ENCODE assay signal across 11 cellular contexts in the genomic region with DNA sequence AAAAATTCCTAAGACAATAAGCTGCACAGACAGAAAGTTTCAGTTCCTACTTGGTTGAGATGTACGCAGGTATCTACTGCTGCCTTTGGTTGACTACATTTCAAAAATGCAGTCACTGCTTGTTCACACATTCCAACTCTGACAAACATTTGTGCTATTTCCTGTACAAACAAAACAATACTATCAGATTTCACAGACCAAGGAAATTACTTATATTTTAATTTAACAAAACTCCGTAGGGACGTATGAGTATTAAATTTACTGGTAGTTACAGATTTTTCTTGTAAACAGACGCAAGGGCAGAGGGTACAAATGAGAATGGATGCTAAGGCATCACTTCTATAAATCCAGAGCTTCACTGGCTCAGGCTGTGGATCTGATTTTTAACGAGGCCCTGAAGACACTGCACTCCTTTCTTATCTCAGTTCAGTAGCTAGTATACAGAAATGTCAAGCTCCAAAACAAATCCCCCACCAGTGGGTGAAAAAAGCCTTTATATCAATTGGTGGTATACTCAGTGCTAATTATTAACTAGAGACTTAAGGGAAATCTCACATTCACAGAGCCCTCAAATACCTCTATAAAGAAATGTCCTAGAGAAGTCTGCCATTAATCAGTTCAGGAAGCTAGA. TPM values are rescaled to one million over a fixed set of nuclear protein-coding genes. Genes with fewer than 3 reads are reported as not detected.
DNase-seq lines count a peak whose midpoint lies in the region; ATAC-seq, FAIRE-seq and TF ChIP-seq lines count a peak whose summit lies in the region.
"Had no signal": no experiment of that assay in that cellular context is flagged by ENCODE, and none has a peak within 500 bp of the region (broad histone marks: within the 10 kb centered on the region; RNA-seq: fewer than 3 reads in every experiment).

No MANE protein-coding gene starts in this region.

- H3K36me3 Mint-ChIP-seq in activated CD8-positive, alpha-beta memory T cell treated with anti-CD3 and anti-CD28 coated beads, Interleukin-2, amount 10 ng/mL, durations not matched to agents 7 days and 5 days: peaks cover 24% of the 10 kb centered on the region
- H3K36me3 Mint-ChIP-seq in immature natural killer cell: peaks cover 44 to 53% (median 45%) of the 10 kb centered on the region in 3 donors

- POLR2A ChIA-PET in A549 (lab: Yijun Ruan, JAX): interaction anchor here (1.2 kb wide), 2 partner anchors 32 to 57 kb away, joined by 3 to 5 read pairs; partner anchors contain the start of genes TTC32 and WDR35

- H3K27me3 ChIP-seq in ovary: no peaks in the 10 kb centered on the region

- ATAC-seq in A549: peak; percentile 92 to 96
- ATAC-seq in GM19468 (IDR thresholded peaks at IDR 0.05; ENCODE audit: extremely low read depth, unreplicated experiment): peak; percentile 21
- ATAC-seq in activated CD8-positive, alpha-beta memory T cell treated with anti-CD3 and anti-CD28 coated beads, Interleukin-2, amount 10 ng/mL, durations not matched to agents 7 days and 5 days: no peak

- no peak for TF ChIP-seq RAD21 in A549 (conservative IDR thresholded peaks at IDR 0.05 in 1 of 2, IDR thresholded peaks at IDR 0.05 in 1 of 2)

- H3K4me1 ChIP-seq in A549 (peaks cover 32% of the 10 kb centered on the region), ovary (ENCODE audit: insufficient read depth) (no peaks in the 10 kb centered on the region)

- H3K9me3 ChIP-seq in A549 (no peaks in the 10 kb centered on the region), ovary (no peaks in the 10 kb centered on the region)

- FAIRE-seq in A549 (lab: Jason Lieb, UNC): peak; percentile 97

- 0% methylated on average over 5 of the region's 5 CpGs for WGBS in A549 (ENCODE audit: missing lambda C conversion rate)
- 27 to 39% (median 27%) methylated on average over 5 of the region's 5 CpGs for WGBS in ovary, 3 donors

- peaks cover 4% of the 10 kb centered on the region for H3K4me1 Mint-ChIP-seq in activated CD8-positive, alpha-beta memory T cell treated with anti-CD3 and anti-CD28 coated beads, Interleukin-2, amount 10 ng/mL, durations not matched to agents 7 days and 5 days
- H3K4me1 Mint-ChIP-seq in immature natural killer cell: no peaks in the 10 kb centered on the region
- H3K4me1 Mint-ChIP-seq: CD4-positive, CD25-positive, alpha-beta regulatory T cell had no signal

- H3K36me3 ChIP-seq in ovary: no peaks in the 10 kb centered on the region

- H3K27ac ChIP-seq in A549 (peak overlapping the region; percentile 76 to 88), epithelial cell of prostate (peak overlapping the region; percentile 96), ovary (no peak overlapping the region)

- H3K4me3 Mint-ChIP-seq in activated CD8-positive, alpha-beta memory T cell treated with anti-CD3 and anti-CD28 coated beads, Interleukin-2, amount 10 ng/mL, durations not matched to agents 7 days and 5 days: no peak overlapping the region
- H3K4me3 Mint-ChIP-seq in immature natural killer cell: no peak overlapping the region
- H3K4me3 Mint-ChIP-seq: CD4-positive, CD25-positive, alpha-beta regulatory T cell had no signal

- DNase-seq in A549 (ENCODE audit: low read depth in 1 of 2, low spot score in 1 of 2) (peak; percentile 64 to 88), HT1080 (ENCODE audit: low read depth) (peak; percentile 79), epithelial cell of prostate (ENCODE audit: low read depth, low spot score) (peak; percentile 37), ovary (no peak), immature natural killer cell (no peak)
- no peak for DNase-seq in stimulated activated CD4-positive, alpha-beta T cell treated with anti-CD3 and anti-CD28 coated beads, Interleukin-2, amount 100 ng/mL, for 24 hours
- DNase-seq in activated CD8-positive, alpha-beta memory T cell treated with anti-CD3 and anti-CD28 coated beads, Interleukin-2, amount 10 ng/mL, durations not matched to agents 7 days and 5 days: no peak
- DNase-seq: CD4-positive, CD25-positive, alpha-beta regulatory T cell; NCI-H1436 had no signal

- H3K27me3 Mint-ChIP-seq in activated CD8-positive, alpha-beta memory T cell treated with anti-CD3 and anti-CD28 coated beads, Interleukin-2, amount 10 ng/mL, durations not matched to agents 7 days and 5 days: no peaks in the 10 kb centered on the region
- H3K27me3 Mint-ChIP-seq in immature natural killer cell (ENCODE audit: low read depth in 3 of 3): peaks cover 0 to 4% (median 0%) of the 10 kb centered on the region in 3 donors
- H3K27me3 Mint-ChIP-seq: CD4-positive, CD25-positive, alpha-beta regulatory T cell had no signal

- TF ChIP-seq POLR2A in A549 (IDR thresholded peaks at IDR 0.05; ENCODE audit: low read length) (no peak), ovary (IDR thresholded peaks at IDR 0.05) (no peak)

- CTCF ChIA-PET in A549 (lab: Yijun Ruan, JAX): interaction anchor here (0.9 to 1.3 kb wide), 6 partner anchors 17 to 258 kb away, joined by 3 to 4 read pairs (median 3); no protein-coding TSS in a partner anchor
- CTCF ChIA-PET in activated CD8-positive, alpha-beta memory T cell treated with anti-CD3 and anti-CD28 coated beads, Interleukin-2, amount 10 ng/mL, durations not matched to agents 7 days and 5 days (lab: Charles Lee): interaction anchor here (1.4 kb wide), 1 partner anchor 22 kb away, joined by 3 read pairs; no protein-coding TSS in a partner anchor

- peak overlapping the region; percentile 83 for H3K4me2 ChIP-seq in A549

- intact Hi-C loops in ovary (cut with DNase I): no loop called here

- peak in 1 of 2 experiments; percentile 46; a peak in 1 of 5 replicates for TF ChIP-seq EP300 in A549 (IDR thresholded peaks at IDR 0.05)
- TF ChIP-seq EP300 in ovary (IDR thresholded peaks at IDR 0.05): no peak

- H3K27ac Mint-ChIP-seq in activated CD8-positive, alpha-beta memory T cell treated with anti-CD3 and anti-CD28 coated beads, Interleukin-2, amount 10 ng/mL, durations not matched to agents 7 days and 5 days: no peak overlapping the region
- no peak overlapping the region for H3K27ac Mint-ChIP-seq in immature natural killer cell
- H3K27ac Mint-ChIP-seq: CD4-positive, CD25-positive, alpha-beta regulatory T cell had no signal

- TF ChIP-seq CTCF in A549 (IDR thresholded peaks at IDR 0.05): no peak
- TF ChIP-seq CTCF in ovary (IDR thresholded peaks at IDR 0.05): no peak

- peaks cover 6% of the 10 kb centered on the region for H3K9me3 Mint-ChIP-seq in activated CD8-positive, alpha-beta memory T cell treated with anti-CD3 and anti-CD28 coated beads, Interleukin-2, amount 10 ng/mL, durations not matched to agents 7 days and 5 days (ENCODE audit: low read depth)
- peaks cover 0 to 10% (median 7%) of the 10 kb centered on the region in 6 donors for H3K9me3 Mint-ChIP-seq in immature natural killer cell

- peak overlapping the region; percentile 23 for H3K4me3 ChIP-seq in A549
- no peak overlapping the region for H3K4me3 ChIP-seq in ovary
- H3K4me3 ChIP-seq: skin epidermis had no signal

TF ChIP-seq in A549, 52 proteins besides CTCF, POLR2A, EP300 and RAD21 (continues in another document):
- TF ChIP-seq, protein P1, sequence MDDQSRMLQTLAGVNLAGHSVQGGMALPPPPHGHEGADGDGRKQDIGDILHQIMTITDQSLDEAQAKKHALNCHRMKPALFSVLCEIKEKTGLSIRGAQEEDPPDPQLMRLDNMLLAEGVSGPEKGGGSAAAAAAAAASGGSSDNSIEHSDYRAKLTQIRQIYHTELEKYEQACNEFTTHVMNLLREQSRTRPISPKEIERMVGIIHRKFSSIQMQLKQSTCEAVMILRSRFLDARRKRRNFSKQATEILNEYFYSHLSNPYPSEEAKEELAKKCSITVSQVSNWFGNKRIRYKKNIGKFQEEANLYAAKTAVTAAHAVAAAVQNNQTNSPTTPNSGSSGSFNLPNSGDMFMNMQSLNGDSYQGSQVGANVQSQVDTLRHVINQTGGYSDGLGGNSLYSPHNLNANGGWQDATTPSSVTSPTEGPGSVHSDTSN (IDR thresholded peaks at IDR 0.05): no peak
- TF ChIP-seq JUNB (IDR thresholded peaks at IDR 0.05) (no peak), FOSB (CRISPR knock-in tag; IDR thresholded peaks at IDR 0.05) (0 out of 2 replicates have a peak, but pooled peaks have one; percentile 2), EHMT2 (IDR thresholded peaks at IDR 0.05; ENCODE audit: low read depth) (no peak), CHD4 (IDR thresholded peaks at IDR 0.05; ENCODE audit: borderline replicate concordance) (no peak)
- TF ChIP-seq, protein P2, sequence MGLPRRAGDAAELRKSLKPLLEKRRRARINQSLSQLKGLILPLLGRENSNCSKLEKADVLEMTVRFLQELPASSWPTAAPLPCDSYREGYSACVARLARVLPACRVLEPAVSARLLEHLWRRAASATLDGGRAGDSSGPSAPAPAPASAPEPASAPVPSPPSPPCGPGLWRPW (IDR thresholded peaks at IDR 0.05): no peak

RNA-seq across cellular contexts. Expression of gene TTC32, which starts 31.7 kb away (rescaled TPM):
- polyA plus RNA-seq in A549 (2011; rRNA removed): 23.4 and 37.1 TPM in 2 replicates
- 15.4 and 16.8 TPM in 2 replicates for polyA plus RNA-seq in A549 (2012; cell fraction: cytosol; rRNA removed)
- polyA plus RNA-seq in A549 (2012; cell fraction: nucleus; rRNA removed): 12.8 and 13.5 TPM in 2 replicates
- 19.6 to 22.4 TPM (median 21.4 TPM) in 3 replicates for polyA plus RNA-seq in A549 (2017; fragmentation: RNase III; extraction: RNeasy Plus Mini Kit Qiagen cat#74134 plus additional on column Dnase treatment)
- polyA minus RNA-seq in A549 (2011; rRNA and poly(A)+ RNA removed): 9.1 and 10.7 TPM in 2 replicates
- 4.5 and 8.3 TPM in 2 replicates for total RNA-seq in HT1080 (2014; rRNA removed; shearing (Covaris generic))
- 5.8 and 7.4 TPM in 2 replicates for polyA plus RNA-seq in HT1080 (2015; cell fraction: cytosol; rRNA removed)
- 19.5 and 35.9 TPM in 2 replicates for polyA plus RNA-seq in HT1080 (2015; cell fraction: nucleus; rRNA removed)
- total RNA-seq in ovary: 10 to 100 TPM; 11.9 to 21.0 (median 16.8) TPM
- polyA plus RNA-seq in ovary: 10 to 100 TPM in 1 of 2 donors, 1 to 10 TPM in 1; 9.6 to 30.1 TPM
- total RNA-seq in activated CD8-positive, alpha-beta memory T cell treated with anti-CD3 and anti-CD28 coated beads, Interleukin-2, amount 10 ng/mL, durations not matched to agents 7 days and 5 days: 10 to 100 TPM; 24.5 to 37.2 TPM
- polyA plus RNA-seq in immature natural killer cell: 10 to 100 TPM; 14.0 to 28.3 (median 22.2) TPM

RNA-seq across cellular contexts. Expression of gene WDR35, which starts 56.4 kb away (rescaled TPM):
- polyA plus RNA-seq in A549 (2011; rRNA removed) (24.6 and 28.5 TPM in 2 replicates), A549 (2017; fragmentation: RNase III; extraction: RNeasy Plus Mini Kit Qiagen cat#74134 plus additional on column Dnase treatment) (12.1 to 14.0 TPM (median 13.6 TPM) in 3 replicates), ovary (1 to 10 TPM; 7.1 to 10.0 TPM), immature natural killer cell (1 to 10 TPM; 2.3 to 2.7 (median 2.4) TPM)
- 5.7 TPM in 2 replicates for polyA plus RNA-seq in A549 (2012; cell fraction: cytosol; rRNA removed)
- 7.9 and 13.0 TPM in 2 replicates for polyA plus RNA-seq in A549 (2012; cell fraction: nucleus; rRNA removed)
- polyA minus RNA-seq in A549 (2011; rRNA and poly(A)+ RNA removed): 15.8 and 20.1 TPM in 2 replicates
- 7.6 and 10.4 TPM in 2 replicates for total RNA-seq in HT1080 (2014; rRNA removed; shearing (Covaris generic))
- 5.5 and 7.5 TPM in 2 replicates for polyA plus RNA-seq in HT1080 (2015; cell fraction: cytosol; rRNA removed)
- 37.1 and 38.7 TPM in 2 replicates for polyA plus RNA-seq in HT1080 (2015; cell fraction: nucleus; rRNA removed)
- 10 to 100 TPM; 12.3 to 19.3 (median 15.2) TPM for total RNA-seq in ovary
- 1 to 10 TPM; 4.2 to 4.5 TPM for total RNA-seq in activated CD8-positive, alpha-beta memory T cell treated with anti-CD3 and anti-CD28 coated beads, Interleukin-2, amount 10 ng/mL, durations not matched to agents 7 days and 5 days

Comparison
In these comparisons a context has a peak if more than half of its experiments do, and no peak if none do; other contexts are left out.
1. DNase-seq: peak in A549 (2 of 2), HT1080 (single experiment) and epithelial cell of prostate (single experiment); none in ovary (0 of 5), stimulated activated CD4-positive, alpha-beta T cell treated with anti-CD3 and anti-CD28 coated beads, Interleukin-2, amount 100 ng/mL, for 24 hours (0 of 2), activated CD8-positive, alpha-beta memory T cell treated with anti-CD3 and anti-CD28 coated beads, Interleukin-2, amount 10 ng/mL, durations not matched to agents 7 days and 5 days (single experiment) and immature natural killer cell (0 of 3).
2. H3K27ac ChIP-seq: peak in A549 (2 of 2) and epithelial cell of prostate (single experiment); none in ovary (0 of 2).